In genomic region chr19:4246767-4247593, GRCh38 we compare ENCODE assay signal across 8 cellular contexts. TPM values are rescaled to one million over a fixed set of nuclear protein-coding genes. Genes with fewer than 3 reads are reported as not detected.
DNase-seq lines count a peak whose midpoint lies in the region; FAIRE-seq and TF ChIP-seq lines count a peak whose summit lies in the region.

Gene YJU2, plus strand, starts transcription at chr19:4247080. Its CDS starts 67 bp downstream, at chr19:4247147.

- H3K36me3 Mint-ChIP-seq in H9 (ENCODE audit: insufficient read depth in 1 of 3, low read depth in 3 of 3) (peaks cover 29 to 33% (median 32%) of the 10 kb centered on the region in 3 experiments), nephron (ENCODE audit: low read depth) (peaks cover 31% of the 10 kb centered on the region)
- H3K36me3 Mint-ChIP-seq in stimulated activated naive CD8-positive, alpha-beta T cell treated with anti-CD3 and anti-CD28 coated beads, Interleukin-15, Interleukin-2, amounts not matched to agents 100 ng/mL and 50 ng/mL, for 24 hours (ENCODE audit: low read depth) = peaks cover 29% of the 10 kb centered on the region

- H3K4me1 ChIP-seq in H9 (ENCODE audit: insufficient read depth, low read length) = no peaks in the 10 kb centered on the region; the same call in 1 of the 2 replicates

- WGBS in H9 (ENCODE audit: extremely low coverage, insufficient read length, low lambda C conversion rate) = no CpG with 5 or more reads among the region's 45 CpGs

- peak within 1 kb of the TSS; percentile 93; the same call in 1 of the 2 replicates for H3K14ac ChIP-seq in H9 (ENCODE audit: insufficient read depth, low read length)

- no peak within 1 kb of the TSS for H2BK15ac ChIP-seq in H9 (ENCODE audit: low read depth, low read length)

- no peak within 1 kb of the TSS for H2AK5ac ChIP-seq in H9 (ENCODE audit: insufficient read length, low read length)

- H3K27me3 ChIP-seq in H9 (ENCODE audit: insufficient read depth, low read length) = no peaks in the 10 kb centered on the region

- peak within 1 kb of the TSS; percentile 79 for H4K5ac ChIP-seq in H9 (ENCODE audit: insufficient read length, low read depth, low read length)

- H3K23me2 ChIP-seq in H9 (ENCODE audit: insufficient read length, low read depth, low read length, poor library complexity, severe bottlenecking) = peaks cover 5% of the 10 kb centered on the region

- no peak within 1 kb of the TSS for H2BK12ac ChIP-seq in H9 (ENCODE audit: insufficient read length, low read depth, low read length)

- H3K4me3 ChIP-seq in fibroblast of the aortic adventitia (ENCODE audit: low read depth, low read length) = peak within 1 kb of the TSS; percentile 92

- H3K9ac ChIP-seq in H9 (ENCODE audit: extremely low read depth, insufficient read length, low read length) = peak within 1 kb of the TSS; percentile 93

- H4K20me1 ChIP-seq in H9 (ENCODE audit: control insufficient read depth, insufficient read depth, insufficient read length) = no peaks in the 10 kb centered on the region

- H3K9me3 ChIP-seq in H9 (ENCODE audit: control insufficient read depth, low read depth, low read length) = no peaks in the 10 kb centered on the region

- peaks cover 2 to 5% of the 10 kb centered on the region in 2 experiments for H3K9me3 Mint-ChIP-seq in H9
- H3K9me3 Mint-ChIP-seq in nephron = no peaks in the 10 kb centered on the region
- H3K9me3 Mint-ChIP-seq in stimulated activated naive CD8-positive, alpha-beta T cell treated with anti-CD3 and anti-CD28 coated beads, Interleukin-15, Interleukin-2, amounts not matched to agents 100 ng/mL and 50 ng/mL, for 24 hours = no peaks in the 10 kb centered on the region

- FAIRE-seq in G401.6 (lab: Jason Lieb, UNC) = peak; percentile 98

- H2BK20ac ChIP-seq in H9 (ENCODE audit: low read depth, low read length, poor library complexity, severe bottlenecking) = no peak within 1 kb of the TSS

- H2BK5ac ChIP-seq in H9 (ENCODE audit: insufficient read length, low read length) = no peak within 1 kb of the TSS

- peak within 1 kb of the TSS; percentile 41 for H3K27ac ChIP-seq in H9 (ENCODE audit: insufficient read length, low read depth, low read length)

- peaks cover 4% of the 10 kb centered on the region in 2 experiments; a peak in 2 of 4 replicates for H3K4me1 Mint-ChIP-seq in H9
- no peaks in the 10 kb centered on the region for H3K4me1 Mint-ChIP-seq in nephron
- peaks cover 19% of the 10 kb centered on the region for H3K4me1 Mint-ChIP-seq in stimulated activated naive CD8-positive, alpha-beta T cell treated with anti-CD3 and anti-CD28 coated beads, Interleukin-15, Interleukin-2, amounts not matched to agents 100 ng/mL and 50 ng/mL, for 24 hours (ENCODE audit: low read depth)

- no peak within 1 kb of the TSS; the same call in 1 of the 2 replicates for H3K4ac ChIP-seq in H9 (ENCODE audit: low read depth, low read length)

- no peak within 1 kb of the TSS for H4K91ac ChIP-seq in H9 (ENCODE audit: insufficient read length, low read depth, low read length)

- H4K8ac ChIP-seq in H9 (replicated peaks; ENCODE audit: insufficient read length, low read depth, low read length) = no peak within 1 kb of the TSS

- H3K79me1 ChIP-seq in H9 (ENCODE audit: insufficient read depth, low read depth, low read length, poor library complexity, severe bottlenecking) = no peaks in the 10 kb centered on the region

- no peak within 1 kb of the TSS for H3K23ac ChIP-seq in H9 (ENCODE audit: insufficient read length, low read depth, low read length)

- H3K27me3 Mint-ChIP-seq in H9 (ENCODE audit: low read depth) (peaks cover 10% of the 10 kb centered on the region), nephron (ENCODE audit: low read depth) (no peaks in the 10 kb centered on the region)
- no peaks in the 10 kb centered on the region for H3K27me3 Mint-ChIP-seq in stimulated activated naive CD8-positive, alpha-beta T cell treated with anti-CD3 and anti-CD28 coated beads, Interleukin-15, Interleukin-2, amounts not matched to agents 100 ng/mL and 50 ng/mL, for 24 hours

- peak; percentile 99 for DNase-seq in H9
- peak; percentile 99 for DNase-seq in M059J (ENCODE audit: low read depth)
- DNase-seq in SHP77 (lab: John Stamatoyannopoulos, UW) = peak; percentile 97 to 99
- DNase-seq in activated effector memory CD4-positive, alpha-beta T cell treated with Interleukin-2 at 50 U/mL for 16 hours = peak; percentile 95
- peak; percentile 100 for DNase-seq in fibroblast of the aortic adventitia (ENCODE audit: low read depth)

- no peak within 1 kb of the TSS for H2BK120ac ChIP-seq in H9 (ENCODE audit: low read depth, low read length, poor library complexity, severe bottlenecking)

- peak within 1 kb of the TSS; percentile 93 for H3K18ac ChIP-seq in H9 (ENCODE audit: insufficient read length, low read depth, low read length)

- TF ChIP-seq CTCF in H9 (conservative IDR thresholded peaks at IDR 0.05) (peak; percentile 74), fibroblast of the aortic adventitia (IDR thresholded peaks at IDR 0.05; ENCODE audit: insufficient read depth, low read length) (peak; percentile 57), nephron (IDR thresholded peaks at IDR 0.05; ENCODE audit: unreplicated experiment in 3 of 3) (peak; percentile 31 to 63 (median 39))

- H2AFZ ChIP-seq in H9 (ENCODE audit: low read length) = no peak within 1 kb of the TSS

- no peak within 1 kb of the TSS for H3K56ac ChIP-seq in H9 (ENCODE audit: insufficient read length, low read depth, low read length)

- H3K4me2 ChIP-seq in H9 (ENCODE audit: insufficient read depth, insufficient read length, low read length) = peak within 1 kb of the TSS; percentile 68

- H3K27ac Mint-ChIP-seq in H9 = peak within 1 kb of the TSS; percentile 99 to 100 (median 100)
- H3K27ac Mint-ChIP-seq in nephron = peak within 1 kb of the TSS; percentile 94 to 99 (median 98)
- H3K27ac Mint-ChIP-seq in stimulated activated naive CD8-positive, alpha-beta T cell treated with anti-CD3 and anti-CD28 coated beads, Interleukin-15, Interleukin-2, amounts not matched to agents 100 ng/mL and 50 ng/mL, for 24 hours = peak within 1 kb of the TSS; percentile 100

- peak within 1 kb of the TSS; percentile 86 to 93 for H3K4me3 Mint-ChIP-seq in H9
- peak within 1 kb of the TSS; percentile 86 to 92 (median 92) for H3K4me3 Mint-ChIP-seq in nephron
- peak within 1 kb of the TSS; percentile 99 for H3K4me3 Mint-ChIP-seq in stimulated activated naive CD8-positive, alpha-beta T cell treated with anti-CD3 and anti-CD28 coated beads, Interleukin-15, Interleukin-2, amounts not matched to agents 100 ng/mL and 50 ng/mL, for 24 hours

- H3K79me2 ChIP-seq in H9 (ENCODE audit: insufficient read depth, low read length) = no peaks in the 10 kb centered on the region

- peak within 1 kb of the TSS; percentile 26 for H3T11ph ChIP-seq in H9 (ENCODE audit: low read length)

RNA-seq across cellular contexts. Expression of gene YJU2, which starts in this region (rescaled TPM):
- total RNA-seq in H9 (2021) (31.0 and 33.6 TPM in 2 replicates), fibroblast of the aortic adventitia (ENCODE audit: low replicate concordance) (16.8 and 17.2 TPM in 2 replicates)
- 24.4 and 28.2 TPM in 2 replicates for total RNA-seq in M059J (2014; rRNA removed; shearing (Covaris generic))

Comparison
In these comparisons a context has a peak if more than half of its experiments do, and no peak if none do; other contexts are left out.
1. Peak in every context shown above with its lines: DNase-seq, H3K4me3 ChIP-seq and H3K27ac ChIP-seq.